Comparison of ENCODE assay signal across 26 cellular contexts in the genomic region with DNA sequence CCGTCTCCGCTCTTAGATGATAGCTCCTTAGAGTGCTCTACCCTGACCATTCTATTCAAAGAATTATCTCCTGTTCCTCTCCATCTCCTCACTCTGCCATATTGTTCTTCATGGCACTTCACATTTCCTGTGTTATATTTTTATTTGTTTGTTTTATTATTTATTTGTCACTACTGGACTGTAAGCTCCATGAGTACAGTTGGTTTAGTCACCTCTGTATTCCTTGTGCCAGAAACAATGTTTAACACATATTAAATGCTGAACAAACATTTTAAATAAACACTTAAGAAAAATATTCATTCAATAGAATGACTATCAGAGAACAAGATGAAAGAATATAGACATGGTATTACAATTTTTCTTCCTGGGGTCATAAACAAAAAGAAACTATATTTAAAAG.
"Had no signal": no experiment of that assay in that cellular context is flagged by ENCODE, and none has a peak within 500 bp of the region (broad histone marks: within the 10 kb centered on the region; RNA-seq: fewer than 3 reads in every experiment).

No MANE protein-coding gene starts in this region.

- H3K4me3 ChIP-seq: neural progenitor cell, ovary, psoas muscle, right lobe of liver, sigmoid colon, stomach, thoracic aorta, thyroid gland, tibial nerve, upper lobe of left lung, vagina had no signal

- H3K9ac ChIP-seq: neural progenitor cell, parathyroid adenoma had no signal

- FAIRE-seq: small intestine, urothelium cell line had no signal

- H3K4me2 ChIP-seq: neural progenitor cell had no signal

- DNase-seq: natural killer cell; occipital lobe; ovary; posterior cingulate gyrus; psoas muscle; right cardiac atrium; right lobe of liver; sigmoid colon; small intestine; stimulated activated CD4-positive, alpha-beta T cell treated with anti-CD3 and anti-CD28 coated beads, Interleukin-15, amount 100 ng/mL, for 24 hours; stimulated activated CD4-positive, alpha-beta T cell treated with anti-CD3 and anti-CD28 coated beads, Interleukin-2, amount 100 ng/mL, for 24 hours; stimulated activated CD4-positive, alpha-beta T cell treated with anti-CD3 and anti-CD28 coated beads, Interleukin-2, amount 100 ng/mL, for 48 hours; stimulated activated CD4-positive, alpha-beta T cell treated with anti-CD3 and anti-CD28 coated beads, Interleukin-4, amount 100 ng/mL, for 24 hours; stimulated activated naive B cell treated with anti-CD40 and anti-IgM and Interleukin-4, amounts not matched to agents 10 μg/mL and 1 μg/mL and 100 μg/mL, for 72 hours; stimulated activated naive CD4-positive, alpha-beta T cell treated with Interleukin-2 at 50 U/mL for 16 hours; stomach; thyroid gland; trophoblast cell; upper lobe of left lung had no signal

- H2AFZ ChIP-seq: neural progenitor cell, parathyroid adenoma had no signal

- H3K27me3 ChIP-seq: neural progenitor cell, right lobe of liver, sigmoid colon, stomach, thyroid gland, tibial nerve, upper lobe of left lung, vagina had no signal

- H3K79me2 ChIP-seq: parathyroid adenoma had no signal

- ATAC-seq: natural killer cell; psoas muscle; right cardiac atrium; right lobe of liver; stimulated activated effector memory CD8-positive, alpha-beta T cell treated with anti-CD3 and anti-CD28 coated beads, Interleukin-12 subunit alpha, Interleukin-12 subunit beta, amount 100 ng/mL, for 72 hours; stimulated activated naive B cell treated with anti-CD40 and anti-IgM and Interleukin-4, amounts not matched to agents 10 μg/mL and 1 μg/mL and 100 μg/mL, for 72 hours had no signal

- H3K36me3 ChIP-seq: ovary had no signal

- H3K4me1 ChIP-seq: neural progenitor cell, parathyroid adenoma, psoas muscle, right lobe of liver, sigmoid colon, stomach, thyroid gland, tibial nerve, upper lobe of left lung, vagina had no signal

- H3K9me3 ChIP-seq: ovary, psoas muscle, right lobe of liver, sigmoid colon, stomach, thoracic aorta, thyroid gland, tibial nerve, upper lobe of left lung, vagina had no signal

- H3K27ac ChIP-seq: neural progenitor cell, ovary, parathyroid adenoma, psoas muscle, right lobe of liver, sigmoid colon, stomach, thoracic aorta, thyroid gland, tibial nerve, upper lobe of left lung, vagina had no signal
